Comparison of ENCODE assay signal across 8 cellular contexts in genomic region chr19:1251233-1251502, GRCh38. TPM values are rescaled to one million over a fixed set of nuclear protein-coding genes. Genes with fewer than 3 reads are reported as not detected.
DNase-seq lines count a peak whose midpoint lies in the region; ATAC-seq, FAIRE-seq and TF ChIP-seq lines count a peak whose summit lies in the region.

No MANE protein-coding gene starts in this region.

- CTCF ChIA-PET in activated B cell treated with CpG ODN at 0.5 μM for 24 hours (lab: Charles Lee), result interaction anchor here (1.0 kb wide), 1 partner anchor 18 kb away, joined by 3 read pairs; the partner anchor contains the start of gene CIRBP

- TF ChIP-seq CTCF in GM23338 (conservative IDR thresholded peaks at IDR 0.05; ENCODE audit: low read depth in 2 of 2) (no peak), activated B cell treated with CpG ODN at 0.5 μM for 24 hours (IDR thresholded peaks at IDR 0.05) (no peak), foreskin keratinocyte (conservative IDR thresholded peaks at IDR 0.05) (no peak), parathyroid adenoma (IDR thresholded peaks at IDR 0.05) (no peak)

- H3K4me1 Mint-ChIP-seq in GM23338, result peaks cover 13% of the 10 kb centered on the region
- peaks cover 36% of the 10 kb centered on the region for H3K4me1 Mint-ChIP-seq in activated B cell treated with CpG ODN at 0.5 μM for 24 hours

- H2AFZ ChIP-seq in GM23338 (no peak overlapping the region), parathyroid adenoma (no peak overlapping the region)

- H3K4me3 Mint-ChIP-seq in GM23338, result peak overlapping the region; percentile 88
- peak overlapping the region; percentile 89 for H3K4me3 Mint-ChIP-seq in activated B cell treated with CpG ODN at 0.5 μM for 24 hours

- intact Hi-C loops in activated B cell treated with CpG ODN at 0.5 μM for 24 hours (cut with micrococcal nuclease), result no loop called here

- ATAC-seq in GM23338, result peak; percentile 0; the same call in 1 of the 3 replicates
- no peak for ATAC-seq in activated B cell treated with CpG ODN at 0.5 μM for 24 hours (ENCODE audit: low read depth)
- no peak for ATAC-seq in foreskin keratinocyte
- ATAC-seq in HG02981 (IDR thresholded peaks at IDR 0.05; ENCODE audit: unreplicated experiment), result no peak

- H3K27me3 Mint-ChIP-seq in GM23338 (ENCODE audit: insufficient read depth, low read depth, poor library complexity) (peaks cover 22% of the 10 kb centered on the region), activated B cell treated with CpG ODN at 0.5 μM for 24 hours (no peaks in the 10 kb centered on the region)

- peaks cover 14% of the 10 kb centered on the region for H3K36me3 ChIP-seq in GM23338 (ENCODE audit: insufficient read depth)
- H3K36me3 ChIP-seq in parathyroid adenoma (ENCODE audit: control insufficient read depth, insufficient read depth, low read length), result no peaks in the 10 kb centered on the region

- POLR2A ChIA-PET in activated B cell treated with CpG ODN at 0.5 μM for 24 hours (lab: Charles Lee), result interaction anchor here (1.0 to 3.2 kb wide), 5 partner anchors 8 to 24 kb away, joined by 4 to 283 read pairs (median 5); partner anchors contain the start of genes CIRBP and FAM174C

- H3K79me2 ChIP-seq in GM23338 (replicated peaks; ENCODE audit: insufficient read depth) (peaks cover 40% of the 10 kb centered on the region), parathyroid adenoma (peaks cover 7% of the 10 kb centered on the region)

- no peak for FAIRE-seq in frontal cortex (lab: Jason Lieb, UNC)

- no peaks in the 10 kb centered on the region for H3K9me3 ChIP-seq in parathyroid adenoma (ENCODE audit: control insufficient read depth, low read length)

- H3K36me3 Mint-ChIP-seq in GM23338 (ENCODE audit: low read depth), result peaks cover 48% of the 10 kb centered on the region
- peaks cover 28% of the 10 kb centered on the region for H3K36me3 Mint-ChIP-seq in activated B cell treated with CpG ODN at 0.5 μM for 24 hours (ENCODE audit: low read depth)

- H3K4me2 ChIP-seq in GM23338 (peak overlapping the region; percentile 91), parathyroid adenoma (ENCODE audit: low read length) (peak overlapping the region; percentile 51)

- peak overlapping the region; percentile 74 for H3K27ac ChIP-seq in GM23338 (ENCODE audit: low read depth)
- H3K27ac ChIP-seq in foreskin keratinocyte, result peak overlapping the region; percentile 62
- peak overlapping the region; percentile 64 for H3K27ac ChIP-seq in parathyroid adenoma

- H3K4me3 ChIP-seq in GM23338 (peak overlapping the region; percentile 94), parathyroid adenoma (ENCODE audit: low read depth, low read length) (peak overlapping the region; percentile 49)

- H3K27me3 ChIP-seq in GM23338 (ENCODE audit: insufficient read depth), result no peaks in the 10 kb centered on the region
- H3K27me3 ChIP-seq in foreskin keratinocyte, result no peaks in the 10 kb centered on the region
- H3K27me3 ChIP-seq in parathyroid adenoma (ENCODE audit: control insufficient read depth, insufficient read depth, low read length), result no peaks in the 10 kb centered on the region

- no peaks in the 10 kb centered on the region for H3K9me2 ChIP-seq in GM23338 (ENCODE audit: insufficient read depth)

- peak overlapping the region; percentile 96 for H3K27ac Mint-ChIP-seq in GM23338
- H3K27ac Mint-ChIP-seq in activated B cell treated with CpG ODN at 0.5 μM for 24 hours, result peak overlapping the region; percentile 89

- peaks cover 15% of the 10 kb centered on the region for H4K20me1 ChIP-seq in GM23338 (replicated peaks; ENCODE audit: insufficient read depth)

- H3K9ac ChIP-seq in parathyroid adenoma, result no peak overlapping the region

- H3K4me1 ChIP-seq in GM23338 (ENCODE audit: insufficient read depth) (no peaks in the 10 kb centered on the region; the same call in 1 of the 2 replicates), foreskin keratinocyte (peaks cover 5% of the 10 kb centered on the region), parathyroid adenoma (peaks cover 10% of the 10 kb centered on the region)

- peak; percentile 55 for DNase-seq in AG08396 (ENCODE audit: low spot score)
- DNase-seq in GM23338 (ENCODE audit: low spot score), result no peak
- DNase-seq in activated B cell treated with CpG ODN at 0.5 μM for 24 hours, result no peak
- DNase-seq in foreskin keratinocyte, result peak in 1 of 2 donors; percentile 50
- DNase-seq in GM19240 (ENCODE audit: insufficient read length, low spot score), result no peak
- DNase-seq in frontal cortex (ENCODE audit: low spot score in 2 of 2), result no peak

- H3K9me3 Mint-ChIP-seq in GM23338 (no peaks in the 10 kb centered on the region; the same call in 1 of the 3 replicates), activated B cell treated with CpG ODN at 0.5 μM for 24 hours (no peaks in the 10 kb centered on the region)

- H3F3A ChIP-seq in GM23338 (replicated peaks; ENCODE audit: low read depth), result peaks cover 24% of the 10 kb centered on the region

TF ChIP-seq in GM23338, 12 proteins besides CTCF, POLR2A, EP300 and RAD21:
- TF ChIP-seq POLR2AphosphoS5 (IDR thresholded peaks at IDR 0.05; ENCODE audit: low read depth) (no peak), EZH2phosphoT487 (IDR thresholded peaks at IDR 0.05; ENCODE audit: unreplicated experiment) (no peak)

RNA-seq across cellular contexts. Expression of gene MIDN, which starts 2.8 kb away (rescaled TPM):
- total RNA-seq in GM23338 (2014; rRNA removed; shearing (Covaris generic)), result 84.5 and 113 TPM in 2 replicates
- polyA plus RNA-seq in GM23338 (2016; fragmentation: Nextera tagmentation; extraction: Ambion mirVana) (28.6 and 33.3 TPM in 2 replicates), foreskin keratinocyte (16.6 and 17.7 TPM in 2 replicates)
- total RNA-seq in activated B cell treated with CpG ODN at 0.5 μM for 24 hours (64.5 and 68.4 TPM in 2 replicates), foreskin keratinocyte (21.3 and 24.4 TPM in 2 replicates), frontal cortex (14.3 TPM)

RNA-seq across cellular contexts. Expression of gene ATP5F1D, which starts 9.6 kb away (rescaled TPM):
- total RNA-seq in GM23338 (2014; rRNA removed; shearing (Covaris generic)), result 78.7 and 139 TPM in 2 replicates
- polyA plus RNA-seq in GM23338 (2016; fragmentation: Nextera tagmentation; extraction: Ambion mirVana) (396 and 420 TPM in 2 replicates), foreskin keratinocyte (244 and 259 TPM in 2 replicates)
- total RNA-seq in activated B cell treated with CpG ODN at 0.5 μM for 24 hours (172 and 185 TPM in 2 replicates), foreskin keratinocyte (133 and 135 TPM in 2 replicates), frontal cortex (11.0 TPM)

RNA-seq across cellular contexts. Expression of gene CBARP, which starts 13.4 kb away (rescaled TPM):
- total RNA-seq in GM23338 (2014; rRNA removed; shearing (Covaris generic)), result 10.8 and 14.1 TPM in 2 replicates
- 2.0 TPM in 2 replicates for polyA plus RNA-seq in GM23338 (2016; fragmentation: Nextera tagmentation; extraction: Ambion mirVana)
- total RNA-seq in activated B cell treated with CpG ODN at 0.5 μM for 24 hours, result 0.29 and 0.64 TPM in 2 replicates
- total RNA-seq in foreskin keratinocyte, result 3.0 and 3.1 TPM in 2 replicates
- 2.4 TPM in 2 replicates for polyA plus RNA-seq in foreskin keratinocyte
- 5.3 TPM for total RNA-seq in frontal cortex

RNA-seq across cellular contexts. Expression of gene CIRBP, which starts 18.0 kb away (rescaled TPM):
- 152 and 202 TPM in 2 replicates for total RNA-seq in GM23338 (2014; rRNA removed; shearing (Covaris generic))
- polyA plus RNA-seq in GM23338 (2016; fragmentation: Nextera tagmentation; extraction: Ambion mirVana) (153 and 160 TPM in 2 replicates), foreskin keratinocyte (128 and 129 TPM in 2 replicates)
- total RNA-seq in activated B cell treated with CpG ODN at 0.5 μM for 24 hours (399 and 400 TPM in 2 replicates), foreskin keratinocyte (95.4 and 99.9 TPM in 2 replicates), frontal cortex (573 TPM)

RNA-seq across cellular contexts. Expression of gene FAM174C, which starts 24.2 kb away (rescaled TPM):
- total RNA-seq in GM23338 (2014; rRNA removed; shearing (Covaris generic)), result 39.2 and 60.4 TPM in 2 replicates
- 62.3 and 68.0 TPM in 2 replicates for polyA plus RNA-seq in GM23338 (2016; fragmentation: Nextera tagmentation; extraction: Ambion mirVana)
- 47.9 and 52.0 TPM in 2 replicates for total RNA-seq in activated B cell treated with CpG ODN at 0.5 μM for 24 hours
- total RNA-seq in foreskin keratinocyte, result 48.1 and 50.9 TPM in 2 replicates
- polyA plus RNA-seq in foreskin keratinocyte, result 79.6 and 91.6 TPM in 2 replicates
- 8.6 TPM for total RNA-seq in frontal cortex
